Comparison of ENCODE assay signal across 9 cellular contexts in genomic region chr12:82517027-82517426, GRCh38.
DNase-seq lines count a peak whose midpoint lies in the region; ATAC-seq and TF ChIP-seq lines count a peak whose summit lies in the region.
"Had no signal": no experiment of that assay in that cellular context is flagged by ENCODE, and none has a peak within 500 bp of the region (broad histone marks: within the 10 kb centered on the region; RNA-seq: fewer than 3 reads in every experiment).

No MANE protein-coding gene starts in this region.

- H3K36me3 Mint-ChIP-seq in activated T-cell treated with anti-CD3 and anti-CD28 coated beads, Interleukin-2, amount 50 U/mL, for 24 hours (ENCODE audit: low read depth), result no peaks in the 10 kb centered on the region
- H3K36me3 Mint-ChIP-seq: brain had no signal

- DNase-seq in BE2C (peak; percentile 31), UCSD-AML1 (lab: John Stamatoyannopoulos, UW; ENCODE audit: unreplicated experiment) (peak; percentile 5), osteoblast (ENCODE audit: insufficient read length, low spot score, missing footprints) (no peak), C1 segment of cervical spinal cord (lab: John Stamatoyannopoulos, UW) (no peak), COLO829 (ENCODE audit: low spot score) (no peak)
- no peak for DNase-seq in activated T-cell treated with anti-CD3 and anti-CD28 coated beads, Interleukin-2, amount 50 U/mL, for 24 hours

- H3K4me3 ChIP-seq in BE2C (ENCODE audit: low read depth, low read length) (no peak overlapping the region), osteoblast (ENCODE audit: insufficient read depth, low read length) (no peak overlapping the region)

- no peaks in the 10 kb centered on the region for H3K9me3 Mint-ChIP-seq in activated T-cell treated with anti-CD3 and anti-CD28 coated beads, Interleukin-2, amount 50 U/mL, for 24 hours

- H3K9me3 ChIP-seq in BE2C (no peaks in the 10 kb centered on the region), osteoblast (ENCODE audit: low read depth, low read length) (no peaks in the 10 kb centered on the region)

- H3K79me2 ChIP-seq in osteoblast (ENCODE audit: insufficient read depth, low read length), result no peaks in the 10 kb centered on the region

- H3K27ac ChIP-seq in osteoblast (ENCODE audit: low read depth, low read length), result no peak overlapping the region

- no peaks in the 10 kb centered on the region for H3K4me1 Mint-ChIP-seq in activated T-cell treated with anti-CD3 and anti-CD28 coated beads, Interleukin-2, amount 50 U/mL, for 24 hours (ENCODE audit: low read depth)
- H3K4me1 Mint-ChIP-seq: brain had no signal

- H3K4me1 ChIP-seq in BE2C (no peaks in the 10 kb centered on the region), osteoblast (ENCODE audit: insufficient read depth, low read length) (no peaks in the 10 kb centered on the region)

- H3K27ac Mint-ChIP-seq in activated T-cell treated with anti-CD3 and anti-CD28 coated beads, Interleukin-2, amount 50 U/mL, for 24 hours, result no peak overlapping the region
- H3K27ac Mint-ChIP-seq: brain had no signal

- H2AFZ ChIP-seq in osteoblast (ENCODE audit: low read length), result no peak overlapping the region

- H3K27me3 Mint-ChIP-seq in activated T-cell treated with anti-CD3 and anti-CD28 coated beads, Interleukin-2, amount 50 U/mL, for 24 hours, result no peaks in the 10 kb centered on the region
- H3K27me3 Mint-ChIP-seq: brain had no signal

- H3K27me3 ChIP-seq in BE2C, result no peaks in the 10 kb centered on the region
- no peaks in the 10 kb centered on the region for H3K27me3 ChIP-seq in osteoblast (ENCODE audit: insufficient read depth, low read length)

- no peak overlapping the region for H3K4me2 ChIP-seq in osteoblast (ENCODE audit: insufficient read depth, low read length)

- H3K4me3 Mint-ChIP-seq in activated T-cell treated with anti-CD3 and anti-CD28 coated beads, Interleukin-2, amount 50 U/mL, for 24 hours, result no peak overlapping the region
- H3K4me3 Mint-ChIP-seq: brain had no signal

- H3K36me3 ChIP-seq in BE2C, result no peaks in the 10 kb centered on the region
- no peaks in the 10 kb centered on the region for H3K36me3 ChIP-seq in osteoblast (ENCODE audit: insufficient read depth, low read length)

- TF ChIP-seq CTCF in BE2C (IDR thresholded peaks at IDR 0.05; ENCODE audit: low read depth, low read length), result peak; percentile 83
- peak; percentile 39 for TF ChIP-seq CTCF in osteoblast (IDR thresholded peaks at IDR 0.05; ENCODE audit: extremely low read depth, low read depth, low read length)

- ATAC-seq in GM19351 (IDR thresholded peaks at IDR 0.05; ENCODE audit: unreplicated experiment) (peak; percentile 90), HG03342 (IDR thresholded peaks at IDR 0.05; ENCODE audit: unreplicated experiment) (peak; percentile 81)

- no peaks in the 10 kb centered on the region for H4K20me1 ChIP-seq in osteoblast (ENCODE audit: insufficient read depth, low read length)

Comparison
In these comparisons a context has a peak if more than half of its experiments do, and no peak if none do; other contexts are left out.
1. DNase-seq: peak in BE2C (single experiment) and UCSD-AML1 (single experiment); none in osteoblast (single experiment), C1 segment of cervical spinal cord (0 of 14), COLO829 (single experiment) and activated T-cell treated with anti-CD3 and anti-CD28 coated beads, Interleukin-2, amount 50 U/mL, for 24 hours (single experiment).